Comparison of ENCODE assay signal across 8 cellular contexts in the genomic region with DNA sequence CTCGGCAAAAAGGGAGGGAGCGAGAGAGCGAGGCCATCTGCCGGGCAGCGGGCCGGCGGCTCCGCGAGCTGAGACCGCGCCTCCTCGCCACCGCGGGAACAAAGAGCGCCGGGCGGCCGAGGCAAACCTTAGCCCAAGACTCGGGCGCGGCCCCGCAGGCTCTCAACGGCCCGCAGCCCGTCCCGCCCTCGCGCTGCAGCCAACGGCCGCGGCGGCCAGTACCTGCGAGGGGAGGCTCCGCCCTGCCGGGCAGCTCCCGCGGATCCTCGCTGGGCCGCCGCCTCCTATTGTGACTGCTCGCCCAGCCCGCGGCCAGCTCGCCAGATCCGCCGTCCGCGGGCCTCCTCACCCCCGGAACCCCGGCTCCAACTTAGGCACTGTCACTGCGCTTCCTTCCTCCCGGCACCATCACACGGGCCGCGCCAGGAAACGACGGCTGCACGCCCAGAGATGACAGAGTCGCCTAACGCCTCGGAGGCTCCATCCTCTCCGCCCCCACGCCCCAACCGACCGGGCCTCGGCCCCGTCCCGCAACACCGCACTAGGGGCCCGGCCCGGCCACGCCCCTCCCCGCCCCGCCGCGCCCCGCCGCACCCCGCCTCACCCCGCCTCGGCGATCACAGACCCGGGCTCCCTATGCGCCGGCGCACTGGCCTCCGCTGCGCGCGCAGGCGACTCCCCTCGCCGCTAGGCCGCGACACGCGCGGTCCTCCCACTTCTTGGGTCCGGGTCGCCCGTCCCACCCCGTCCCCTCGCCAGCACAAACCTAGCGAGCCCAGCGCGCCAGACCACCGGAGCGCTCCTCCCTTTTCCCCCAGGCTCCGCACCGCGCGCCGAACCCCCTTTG. TPM values are rescaled to one million over a fixed set of nuclear protein-coding genes. Genes with fewer than 3 reads are reported as not detected.
DNase-seq lines count a peak whose midpoint lies in the region; ATAC-seq and TF ChIP-seq lines count a peak whose summit lies in the region.

No MANE protein-coding gene starts in this region.

- WGBS in heart left ventricle, 4 donors = 0% methylated on average over 29 to 113 of the region's 113 CpGs
- WGBS in upper lobe of left lung, 2 donors = 0% methylated on average over 11 to 58 of the region's 113 CpGs

- H3K9me3 ChIP-seq in adipocyte (ENCODE audit: control insufficient read depth, low read length) (no peaks in the 10 kb centered on the region), heart left ventricle (peaks cover 0 to 3% (median 0%) of the 10 kb centered on the region in 12 donors), upper lobe of left lung (no peaks in the 10 kb centered on the region)

- H3K27me3 ChIP-seq in adipocyte (replicated peaks; ENCODE audit: control insufficient read depth, insufficient read depth, low read length) (no peaks in the 10 kb centered on the region), heart left ventricle (no peaks in the 10 kb centered on the region), upper lobe of left lung (no peaks in the 10 kb centered on the region)

- H3K27ac ChIP-seq in heart left ventricle (peak overlapping the region; percentile 72 to 96 (median 92)), upper lobe of left lung (peak overlapping the region; percentile 93 to 97 (median 96))

- intact Hi-C loops in heart left ventricle (cut with DNase I) = loop anchor here in 3 of 10 donors (5.0 to 10.0 kb wide), 2 partner anchors 84 to 87 kb away; no protein-coding TSS in a partner anchor
- intact Hi-C loops in posterior vena cava (cut with DNase I) = loop anchor here in 1 of 2 donors (10.0 kb wide), 1 partner anchor 84 kb away; no protein-coding TSS in a partner anchor

- H3K9ac ChIP-seq in adipocyte (ENCODE audit: low read length) = peak overlapping the region; percentile 95

- DNase-seq in NCI-H1105 treated with DMSO at 0.1 percent for 48 hours (lab: John Stamatoyannopoulos, UW) (peak; percentile 81), SW 1271 (lab: John Stamatoyannopoulos, UW) (peak; percentile 33 to 80), adipocyte (ENCODE audit: low read depth) (peak; percentile 94), heart left ventricle (peak; percentile 89 to 94 (median 92)), posterior vena cava (ENCODE audit: low spot score) (peak; percentile 96), upper lobe of left lung (peak; percentile 90 to 99)

- H3K36me3 ChIP-seq in adipocyte (ENCODE audit: control insufficient read depth, insufficient read depth, low read length, severe bottlenecking) (peaks cover 5% of the 10 kb centered on the region), heart left ventricle (no peaks in the 10 kb centered on the region), upper lobe of left lung (peaks cover 0 to 6% (median 0%) of the 10 kb centered on the region in 4 donors)

- H3K4me3 ChIP-seq in adipocyte (ENCODE audit: low read length) (peak overlapping the region; percentile 95), heart left ventricle (peak overlapping the region; percentile 76 to 88 (median 84)), upper lobe of left lung (peak overlapping the region; percentile 63 to 94 (median 90))

- ATAC-seq in HG02678 (IDR thresholded peaks at IDR 0.05; ENCODE audit: unreplicated experiment) (peak; percentile 76), heart left ventricle (peak; percentile 78 to 96 (median 93)), upper lobe of left lung (ENCODE audit: low FRiP score in 2 of 2) (peak; percentile 93 to 98)

- TF ChIP-seq EP300 in upper lobe of left lung (IDR thresholded peaks at IDR 0.05) = peak in 1 of 4 donors; percentile 12

- H3K4me1 ChIP-seq in adipocyte (ENCODE audit: control insufficient read depth, insufficient read depth, low read length) (peaks cover 32% of the 10 kb centered on the region), heart left ventricle (peaks cover 0 to 53% (median 19%) of the 10 kb centered on the region in 12 donors), upper lobe of left lung (peaks cover 16 to 30% (median 21%) of the 10 kb centered on the region in 4 donors)

- TF ChIP-seq CTCF in GM12873 (IDR thresholded peaks at IDR 0.05; ENCODE audit: insufficient read depth, low read depth, low read length, missing control alignments) (peak; percentile 5), heart left ventricle (IDR thresholded peaks at IDR 0.05) (peak in 5 of 12 donors; percentile 13 to 37 (median 30)), upper lobe of left lung (IDR thresholded peaks at IDR 0.05) (peak in 3 of 6 experiments; percentile 16 to 40 (median 17))

- TF ChIP-seq POLR2A in heart left ventricle (IDR thresholded peaks at IDR 0.05) = peak in 1 of 2 donors; percentile 49
- peak in 3 of 4 donors; percentile 41 to 73 (median 62) for TF ChIP-seq POLR2A in upper lobe of left lung (IDR thresholded peaks at IDR 0.05)

RNA-seq across cellular contexts. Expression of gene RNF38, which starts 0.5 kb away (rescaled TPM):
- total RNA-seq in heart left ventricle (10 to 100 TPM; 21.7 to 49.0 (median 33.9) TPM), posterior vena cava (10 to 100 TPM; 42.0 to 54.7 TPM), upper lobe of left lung (10 to 100 TPM; 17.4 to 41.9 (median 34.3) TPM)
- polyA plus RNA-seq in heart left ventricle = 10 to 100 TPM in 1 of 2 donors, 1 to 10 TPM in 1; 6.0 to 16.7 TPM

Comparison
In these comparisons a context has a peak if more than half of its experiments do, and no peak if none do; other contexts are left out.
1. Peak in every context shown above with its lines: DNase-seq, ATAC-seq, H3K4me3 ChIP-seq and H3K27ac ChIP-seq.